In the genomic region with DNA sequence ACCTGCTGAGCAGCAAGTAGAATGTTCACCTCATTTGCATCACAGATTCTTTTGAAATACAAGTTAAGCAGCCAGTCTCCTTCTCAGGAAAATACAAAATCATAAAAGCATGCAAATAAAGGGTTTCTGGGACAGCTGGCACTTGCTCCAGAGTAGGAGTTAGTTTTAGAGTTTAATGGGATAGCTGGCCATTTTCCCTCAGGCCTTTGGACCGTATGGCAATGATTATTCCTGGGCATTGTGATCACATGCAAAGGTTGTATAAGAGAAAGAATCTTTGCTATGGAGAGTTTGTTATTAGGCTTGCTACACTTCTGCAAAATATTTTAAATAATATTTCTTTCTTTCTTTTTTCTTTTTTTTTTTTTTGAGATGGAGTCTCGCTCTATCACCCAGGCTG, we compare ENCODE assay signal across 24 cellular contexts.
DNase-seq lines count a peak whose midpoint lies in the region; TF ChIP-seq lines count a peak whose summit lies in the region.
"Had no signal": no experiment of that assay in that cellular context is flagged by ENCODE, and none has a peak within 500 bp of the region (broad histone marks: within the 10 kb centered on the region; RNA-seq: fewer than 3 reads in every experiment).

No MANE protein-coding gene starts in this region.

- peaks cover 0 to 16% of the 10 kb centered on the region in 2 experiments; a peak in 2 of 4 replicates for H3K4me1 ChIP-seq in SK-N-SH (ENCODE audit: control insufficient read depth in 1 of 2, insufficient read depth in 2 of 2, low read depth in 1 of 2, low read length in 1 of 2)
- H3K4me1 ChIP-seq: BE2C, SJSA1 had no signal

- H3K36me3 Mint-ChIP-seq in progenitor cell of endocrine pancreas (ENCODE audit: insufficient read depth): peaks cover 24% of the 10 kb centered on the region

- TF ChIP-seq EP300 in SK-N-SH (IDR thresholded peaks at IDR 0.05; ENCODE audit: borderline replicate concordance in 1 of 2, low read depth in 1 of 2, low read length in 1 of 2): no peak

- CTCF ChIA-PET in SK-N-SH (lab: Yijun Ruan, JAX): interaction anchor here (1.0 to 1.7 kb wide), 2 partner anchors 9 to 19 kb away, joined by 4 to 6 read pairs; no protein-coding TSS in a partner anchor

- peak; percentile 72 for DNase-seq in AG10803 (ENCODE audit: low read depth)
- peak; percentile 46 for DNase-seq in GM04504 (ENCODE audit: low read depth)
- peak; percentile 10 for DNase-seq in SK-N-SH
- peak; percentile 83 for DNase-seq in fibroblast of peridontal ligament (ENCODE audit: extremely low read depth)
- DNase-seq in activated effector memory CD4-positive, alpha-beta T cell treated with Interleukin-2 at 50 U/mL for 16 hours: no peak
- DNase-seq in progenitor cell of endocrine pancreas (ENCODE audit: low spot score, unreplicated experiment): no peak
- no peak for DNase-seq in GM10266 (ENCODE audit: extremely low spot score)
- DNase-seq in activated T-cell treated with anti-CD3 and anti-CD28 coated beads for 4 hours: no peak
- DNase-seq: BE2C; DMS153; DND-41; Kasumi-1; NCI-H1092 treated with DMSO at 0.1 percent for 48 hours; NCI-H1436; NCI-H187; NCI-H524; NCI-H82; NK-92 treated with Interleukin-12 subunit alpha and Interleukin-12 subunit beta, amount 100 ng/mL, for 24 hours; PC-9; Right ventricle myocardium superior; RPMI8226 had no signal

- no peak for TF ChIP-seq CTCF in AG10803 (conservative IDR thresholded peaks at IDR 0.05; ENCODE audit: low read length)
- no peak for TF ChIP-seq CTCF in SK-N-SH (IDR thresholded peaks at IDR 0.05)
- no peak for TF ChIP-seq CTCF in progenitor cell of endocrine pancreas (IDR thresholded peaks at IDR 0.05; ENCODE audit: unreplicated experiment)
- TF ChIP-seq CTCF in GM10266 (IDR thresholded peaks at IDR 0.05; ENCODE audit: control insufficient read depth, insufficient read depth, low read depth, missing control alignments): no peak

- peaks cover 2 to 29% of the 10 kb centered on the region in 2 experiments for H3K36me3 ChIP-seq in SK-N-SH (replicated peaks in 1 of 2; ENCODE audit: control insufficient read depth in 1 of 2, insufficient read depth in 2 of 2, low read length in 1 of 2)
- H3K36me3 ChIP-seq: BE2C had no signal

- peaks cover 5% of the 10 kb centered on the region; the same call in 1 of the 2 replicates for H3K9me3 ChIP-seq in SK-N-SH
- H3K9me3 ChIP-seq: BE2C had no signal

- no peaks in the 10 kb centered on the region for H3K27me3 Mint-ChIP-seq in progenitor cell of endocrine pancreas

- peaks cover 16% of the 10 kb centered on the region for H3K9me3 Mint-ChIP-seq in progenitor cell of endocrine pancreas (ENCODE audit: low read depth)

- no peaks in the 10 kb centered on the region for H3K27me3 ChIP-seq in SK-N-SH (ENCODE audit: insufficient read depth)
- H3K27me3 ChIP-seq: BE2C, SJSA1 had no signal

- H3F3A ChIP-seq in SK-N-SH (replicated peaks; ENCODE audit: insufficient read depth): peaks cover 19% of the 10 kb centered on the region

- WGBS in SK-N-SH (ENCODE audit: low lambda C conversion rate): 80% methylated on average over 2 of the region's 2 CpGs

- no peak overlapping the region for H3K4me3 ChIP-seq in AG10803 (ENCODE audit: low read length)
- H3K4me3 ChIP-seq in SK-N-SH (ENCODE audit: low read depth in 2 of 2, low read length in 1 of 2): no peak overlapping the region
- H3K4me3 ChIP-seq: GM12878, K562, PC-9, SJSA1 had no signal

- H3K27ac Mint-ChIP-seq in progenitor cell of endocrine pancreas: no peak overlapping the region

- H3K4me1 Mint-ChIP-seq in progenitor cell of endocrine pancreas (ENCODE audit: low read depth): peaks cover 11% of the 10 kb centered on the region

- no peak for TF ChIP-seq RAD21 in SK-N-SH (IDR thresholded peaks at IDR 0.05; ENCODE audit: low read length)

- H4K20me1 ChIP-seq in SK-N-SH (ENCODE audit: insufficient read depth): no peaks in the 10 kb centered on the region

- H3K4me2 ChIP-seq in SK-N-SH: no peak overlapping the region
- H3K4me2 ChIP-seq: PC-9 had no signal

- H3K9ac ChIP-seq in SK-N-SH: no peak overlapping the region

- no peak overlapping the region for H2AFZ ChIP-seq in SK-N-SH (ENCODE audit: low read depth)
- H2AFZ ChIP-seq: PC-9 had no signal

- no peaks in the 10 kb centered on the region for H3K9me2 ChIP-seq in SK-N-SH

- H3K27ac ChIP-seq in SK-N-SH (ENCODE audit: low read depth in 2 of 2, low read length in 1 of 2): no peak overlapping the region
- H3K27ac ChIP-seq: PC-9, SJSA1 had no signal

- POLR2A ChIA-PET in SK-N-SH (lab: Yijun Ruan, JAX): no interaction called here

- no peak overlapping the region for H3K4me3 Mint-ChIP-seq in progenitor cell of endocrine pancreas (ENCODE audit: low read depth)

- peaks cover 5% of the 10 kb centered on the region; the same call in 1 of the 2 replicates for H3K79me2 ChIP-seq in SK-N-SH (ENCODE audit: insufficient read depth)

TF ChIP-seq in SK-N-SH, 30 proteins besides CTCF, POLR2A, EP300 and RAD21:
- TF ChIP-seq TCF12 (IDR thresholded peaks at IDR 0.05) (peak; percentile 60), FOXM1 (IDR thresholded peaks at IDR 0.05; ENCODE audit: low read depth) (no peak)
- TF ChIP-seq, protein P1, sequence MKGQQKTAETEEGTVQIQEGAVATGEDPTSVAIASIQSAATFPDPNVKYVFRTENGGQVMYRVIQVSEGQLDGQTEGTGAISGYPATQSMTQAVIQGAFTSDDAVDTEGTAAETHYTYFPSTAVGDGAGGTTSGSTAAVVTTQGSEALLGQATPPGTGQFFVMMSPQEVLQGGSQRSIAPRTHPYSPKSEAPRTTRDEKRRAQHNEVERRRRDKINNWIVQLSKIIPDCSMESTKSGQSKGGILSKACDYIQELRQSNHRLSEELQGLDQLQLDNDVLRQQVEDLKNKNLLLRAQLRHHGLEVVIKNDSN (IDR thresholded peaks at IDR 0.05; ENCODE audit: borderline replicate concordance, low read depth): no peak
- TF ChIP-seq, protein P2, sequence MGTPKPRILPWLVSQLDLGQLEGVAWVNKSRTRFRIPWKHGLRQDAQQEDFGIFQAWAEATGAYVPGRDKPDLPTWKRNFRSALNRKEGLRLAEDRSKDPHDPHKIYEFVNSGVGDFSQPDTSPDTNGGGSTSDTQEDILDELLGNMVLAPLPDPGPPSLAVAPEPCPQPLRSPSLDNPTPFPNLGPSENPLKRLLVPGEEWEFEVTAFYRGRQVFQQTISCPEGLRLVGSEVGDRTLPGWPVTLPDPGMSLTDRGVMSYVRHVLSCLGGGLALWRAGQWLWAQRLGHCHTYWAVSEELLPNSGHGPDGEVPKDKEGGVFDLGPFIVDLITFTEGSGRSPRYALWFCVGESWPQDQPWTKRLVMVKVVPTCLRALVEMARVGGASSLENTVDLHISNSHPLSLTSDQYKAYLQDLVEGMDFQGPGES (IDR thresholded peaks at IDR 0.05; ENCODE audit: low read depth, low read length): no peak
- TF ChIP-seq, protein P3, sequence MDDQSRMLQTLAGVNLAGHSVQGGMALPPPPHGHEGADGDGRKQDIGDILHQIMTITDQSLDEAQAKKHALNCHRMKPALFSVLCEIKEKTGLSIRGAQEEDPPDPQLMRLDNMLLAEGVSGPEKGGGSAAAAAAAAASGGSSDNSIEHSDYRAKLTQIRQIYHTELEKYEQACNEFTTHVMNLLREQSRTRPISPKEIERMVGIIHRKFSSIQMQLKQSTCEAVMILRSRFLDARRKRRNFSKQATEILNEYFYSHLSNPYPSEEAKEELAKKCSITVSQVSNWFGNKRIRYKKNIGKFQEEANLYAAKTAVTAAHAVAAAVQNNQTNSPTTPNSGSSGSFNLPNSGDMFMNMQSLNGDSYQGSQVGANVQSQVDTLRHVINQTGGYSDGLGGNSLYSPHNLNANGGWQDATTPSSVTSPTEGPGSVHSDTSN (IDR thresholded peaks at IDR 0.05): no peak

Comparison
In these comparisons a context has a peak if more than half of its experiments do, and no peak if none do; other contexts are left out.
1. DNase-seq: peak in AG10803 (single experiment), GM04504 (single experiment), SK-N-SH (single experiment) and fibroblast of peridontal ligament (single experiment); none in activated effector memory CD4-positive, alpha-beta T cell treated with Interleukin-2 at 50 U/mL for 16 hours (single experiment), progenitor cell of endocrine pancreas (single experiment), GM10266 (single experiment) and activated T-cell treated with anti-CD3 and anti-CD28 coated beads for 4 hours (single experiment).